Comparison of ENCODE assay signal across 1 cellular context in the genomic region with DNA sequence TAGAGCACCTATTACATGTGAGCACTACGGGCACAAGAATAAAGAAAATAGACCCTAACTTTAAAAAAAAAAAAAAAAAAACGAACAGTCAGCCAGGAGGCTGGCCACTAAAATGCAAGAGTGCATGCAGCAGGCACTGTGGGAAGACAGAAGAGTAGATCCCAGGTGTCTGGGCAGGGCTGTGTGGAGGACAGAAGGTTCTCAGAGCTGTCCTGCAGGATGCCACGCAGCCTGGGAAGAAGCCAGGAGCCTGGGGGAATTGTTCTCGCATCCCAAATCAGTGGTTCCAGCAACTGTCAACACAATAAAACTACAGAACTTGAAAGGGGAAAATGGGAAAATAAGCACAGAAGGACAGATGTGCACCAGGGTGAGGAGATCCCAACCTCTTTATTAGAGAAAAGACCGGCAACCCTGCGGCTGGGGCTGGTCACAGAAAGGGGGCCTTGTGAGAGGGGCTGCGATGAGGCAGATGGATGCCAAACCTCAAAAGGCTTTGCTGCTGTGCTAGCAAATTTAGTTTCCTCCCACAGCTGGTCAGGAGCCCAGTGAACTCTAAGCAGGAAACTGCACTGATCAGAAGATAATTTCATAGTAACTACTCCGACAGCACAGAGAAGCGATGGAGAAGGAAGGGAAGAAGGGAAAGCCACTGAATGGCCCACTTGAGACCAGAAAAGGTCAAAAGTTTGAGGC.
TF ChIP-seq lines count a peak whose summit lies in the region.

No MANE protein-coding gene starts in this region.

TF ChIP-seq in HepG2, 621 proteins besides CTCF, POLR2A, EP300 and RAD21:
- TF ChIP-seq SNAPC2 (CRISPR knock-in tag; IDR thresholded peaks at IDR 0.05), result no peak
- TF ChIP-seq XRCC5 (optimal IDR thresholded peaks at IDR 0.05; ENCODE audit: low read length), result no peak
- TF ChIP-seq PAX8 (CRISPR knock-in tag; IDR thresholded peaks at IDR 0.05; ENCODE audit: borderline replicate concordance), result no peak
- TF ChIP-seq, protein P1, sequence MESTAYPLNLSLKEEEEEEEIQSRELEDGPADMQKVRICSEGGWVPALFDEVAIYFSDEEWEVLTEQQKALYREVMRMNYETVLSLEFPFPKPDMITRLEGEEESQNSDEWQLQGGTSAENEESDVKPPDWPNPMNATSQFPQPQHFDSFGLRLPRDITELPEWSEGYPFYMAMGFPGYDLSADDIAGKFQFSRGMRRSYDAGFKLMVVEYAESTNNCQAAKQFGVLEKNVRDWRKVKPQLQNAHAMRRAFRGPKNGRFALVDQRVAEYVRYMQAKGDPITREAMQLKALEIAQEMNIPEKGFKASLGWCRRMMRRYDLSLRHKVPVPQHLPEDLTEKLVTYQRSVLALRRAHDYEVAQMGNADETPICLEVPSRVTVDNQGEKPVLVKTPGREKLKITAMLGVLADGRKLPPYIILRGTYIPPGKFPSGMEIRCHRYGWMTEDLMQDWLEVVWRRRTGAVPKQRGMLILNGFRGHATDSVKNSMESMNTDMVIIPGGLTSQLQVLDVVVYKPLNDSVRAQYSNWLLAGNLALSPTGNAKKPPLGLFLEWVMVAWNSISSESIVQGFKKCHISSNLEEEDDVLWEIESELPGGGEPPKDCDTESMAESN (CRISPR knock-in tag; conservative IDR thresholded peaks at IDR 0.05), result no peak
- no peak for TF ChIP-seq IRF2 (CRISPR knock-in tag; IDR thresholded peaks at IDR 0.05)
- TF ChIP-seq ATF2 (CRISPR knock-in tag; IDR thresholded peaks at IDR 0.05), result no peak
- TF ChIP-seq ARID3A (IDR thresholded peaks at IDR 0.05; ENCODE audit: low read depth, low read length), result no peak
- TF ChIP-seq MAF1 (CRISPR knock-in tag; IDR thresholded peaks at IDR 0.05; ENCODE audit: borderline replicate concordance), result no peak
- no peak for TF ChIP-seq ZNF543 (CRISPR knock-in tag; IDR thresholded peaks at IDR 0.05)
- no peak for TF ChIP-seq TFAP4 (IDR thresholded peaks at IDR 0.05; ENCODE audit: borderline replicate concordance, low read depth)
- no peak for TF ChIP-seq ZBTB42 (CRISPR knock-in tag; IDR thresholded peaks at IDR 0.05)
- no peak for TF ChIP-seq ZNF292 (CRISPR knock-in tag; IDR thresholded peaks at IDR 0.05; ENCODE audit: borderline replicate concordance, low read depth)
- TF ChIP-seq, protein P2, sequence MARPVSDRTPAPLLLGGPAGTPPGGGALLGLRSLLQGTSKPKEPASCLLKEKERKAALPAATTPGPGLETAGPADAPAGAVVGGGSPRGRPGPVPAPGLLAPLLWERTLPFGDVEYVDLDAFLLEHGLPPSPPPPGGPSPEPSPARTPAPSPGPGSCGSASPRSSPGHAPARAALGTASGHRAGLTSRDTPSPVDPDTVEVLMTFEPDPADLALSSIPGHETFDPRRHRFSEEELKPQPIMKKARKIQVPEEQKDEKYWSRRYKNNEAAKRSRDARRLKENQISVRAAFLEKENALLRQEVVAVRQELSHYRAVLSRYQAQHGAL (CRISPR knock-in tag; IDR thresholded peaks at IDR 0.05; ENCODE audit: not compliant biosample characterization), result no peak
- TF ChIP-seq ZSCAN20 (CRISPR knock-in tag; IDR thresholded peaks at IDR 0.05; ENCODE audit: borderline replicate concordance), result no peak
- no peak for TF ChIP-seq PTBP1 (IDR thresholded peaks at IDR 0.05; ENCODE audit: low read depth, low read length, poor library complexity, severe bottlenecking)
- TF ChIP-seq ZSCAN9 (CRISPR knock-in tag; IDR thresholded peaks at IDR 0.05; ENCODE audit: borderline replicate concordance), result no peak
